Comparison of ENCODE assay signal across 10 cellular contexts in genomic region chr20:48025061-48025515, GRCh38.
DNase-seq lines count a peak whose midpoint lies in the region; ATAC-seq, FAIRE-seq and TF ChIP-seq lines count a peak whose summit lies in the region.
"Had no signal": no experiment of that assay in that cellular context is flagged by ENCODE, and none has a peak within 500 bp of the region (broad histone marks: within the 10 kb centered on the region; RNA-seq: fewer than 3 reads in every experiment).

No MANE protein-coding gene starts in this region.

- H3K27ac ChIP-seq in right cardiac atrium (ENCODE audit: low read length) (no peak overlapping the region), smooth muscle cell (ENCODE audit: low read depth) (peak overlapping the region; percentile 84)
- H3K27ac ChIP-seq: neutrophil had no signal

- no peaks in the 10 kb centered on the region for H3K79me2 ChIP-seq in smooth muscle cell (ENCODE audit: low read depth)

- H3F3A ChIP-seq in smooth muscle cell (ENCODE audit: low read depth), result no peaks in the 10 kb centered on the region

- H3K4me1 ChIP-seq in right cardiac atrium (ENCODE audit: control insufficient read depth, insufficient read depth, low read length) (no peaks in the 10 kb centered on the region), smooth muscle cell (ENCODE audit: low read depth) (peaks cover 4% of the 10 kb centered on the region)

- H3K27me3 ChIP-seq in H7 (ENCODE audit: control insufficient read depth, insufficient read depth, low read length) (no peaks in the 10 kb centered on the region), right cardiac atrium (ENCODE audit: control insufficient read depth, insufficient read depth) (no peaks in the 10 kb centered on the region), smooth muscle cell (ENCODE audit: low read depth) (no peaks in the 10 kb centered on the region)
- H3K27me3 ChIP-seq: neutrophil had no signal

- DNase-seq in H7 (peak; percentile 72), SK-MEL-5 (ENCODE audit: low read depth, low spot score) (peak; percentile 10), right cardiac atrium (peak in 2 of 3 donors; percentile 64 to 76), smooth muscle cell (lab: John Stamatoyannopoulos, UW; ENCODE audit: unreplicated experiment) (peak; percentile 13), NCI-H1105 treated with DMSO at 0.1 percent for 48 hours (lab: John Stamatoyannopoulos, UW) (no peak), GM12892 (ENCODE audit: insufficient read length) (no peak)

- in situ Hi-C loops in SK-MEL-5 (cut with HindIII; ENCODE audit: low pct_unique_long_range_greater_than_20kb, low sequenced_read_pairs), result no loop called here

- H4K20me1 ChIP-seq in smooth muscle cell (ENCODE audit: low read depth), result no peaks in the 10 kb centered on the region

- 50% methylated on average over 13 of the region's 13 CpGs for WGBS in right cardiac atrium
- 41% methylated on average over 13 of the region's 13 CpGs for WGBS in smooth muscle cell (ENCODE audit: low lambda C conversion rate)

- no peak overlapping the region for H2AFZ ChIP-seq in smooth muscle cell (ENCODE audit: low read depth)

- no peak for TF ChIP-seq POLR2A in GM12892 (IDR thresholded peaks at IDR 0.05; ENCODE audit: low read depth, low read length)

- no peaks in the 10 kb centered on the region for H3K36me3 ChIP-seq in H7 (replicated peaks; ENCODE audit: control insufficient read depth, insufficient read depth, low read length)
- H3K36me3 ChIP-seq in smooth muscle cell (ENCODE audit: low read depth), result no peaks in the 10 kb centered on the region
- H3K36me3 ChIP-seq: neutrophil had no signal

- peak; percentile 77 to 95 for ATAC-seq in right cardiac atrium
- no peak for ATAC-seq in GM21526 (IDR thresholded peaks at IDR 0.05; ENCODE audit: low FRiP score, unreplicated experiment)
- ATAC-seq in GM21447 (IDR thresholded peaks at IDR 0.05; ENCODE audit: unreplicated experiment), result no peak

- no peaks in the 10 kb centered on the region for H3K9me3 ChIP-seq in right cardiac atrium (ENCODE audit: control insufficient read depth, low read length)
- no peaks in the 10 kb centered on the region for H3K9me3 ChIP-seq in smooth muscle cell (replicated peaks; ENCODE audit: low read depth)
- H3K9me3 ChIP-seq: neutrophil had no signal

- H3K4me2 ChIP-seq in smooth muscle cell, result peak overlapping the region; percentile 82

- H3K4me3 ChIP-seq in H7 (ENCODE audit: insufficient read depth, low read depth, low read length), result no peak overlapping the region
- no peak overlapping the region for H3K4me3 ChIP-seq in right cardiac atrium (ENCODE audit: low read length)
- no peak overlapping the region for H3K4me3 ChIP-seq in smooth muscle cell

- intact Hi-C loops in right cardiac atrium (cut with DNase I), result no loop called here

- no peak for TF ChIP-seq CTCF in smooth muscle cell (IDR thresholded peaks at IDR 0.05; ENCODE audit: borderline replicate concordance, insufficient read depth, poor library complexity, severe bottlenecking)

- H3K9ac ChIP-seq in smooth muscle cell (ENCODE audit: low read depth), result peak overlapping the region; percentile 40

- no peak for FAIRE-seq in GM12892 (lab: Jason Lieb, UNC)
- FAIRE-seq: colon had no signal

Comparison
In these comparisons a context has a peak if more than half of its experiments do, and no peak if none do; other contexts are left out.
1. DNase-seq: peak in H7 (single experiment), SK-MEL-5 (single experiment), right cardiac atrium (2 of 3) and smooth muscle cell (single experiment); none in NCI-H1105 treated with DMSO at 0.1 percent for 48 hours (single experiment) and GM12892 (single experiment).
2. ATAC-seq: peak in right cardiac atrium (2 of 2); none in GM21526 (single experiment) and GM21447 (single experiment).